In genomic region chr15:96261575-96262034, GRCh38 we compare ENCODE assay signal across 13 cellular contexts.
DNase-seq lines count a peak whose midpoint lies in the region; ATAC-seq, FAIRE-seq and TF ChIP-seq lines count a peak whose summit lies in the region.
"Had no signal": no experiment of that assay in that cellular context is flagged by ENCODE, and none has a peak within 500 bp of the region (broad histone marks: within the 10 kb centered on the region; RNA-seq: fewer than 3 reads in every experiment).

No MANE protein-coding gene starts in this region.

- no peak overlapping the region for H3K9ac ChIP-seq in MM.1S (ENCODE audit: low read length)

- no peaks in the 10 kb centered on the region for H3K9me2 ChIP-seq in MM.1S (replicated peaks; ENCODE audit: insufficient read depth, low read length)

- H3K4me3 Mint-ChIP-seq in CD14-positive monocyte, result no peak overlapping the region
- H3K4me3 Mint-ChIP-seq: stimulated activated naive B cell treated with anti-CD40 and anti-IgM and Interleukin-4, amounts not matched to agents 10 μg/mL and 1 μg/mL and 100 μg/mL, for 72 hours had no signal

- peaks cover 0 to 10% (median 2%) of the 10 kb centered on the region in 7 donors for H3K9me3 Mint-ChIP-seq in CD14-positive monocyte
- H3K9me3 Mint-ChIP-seq: stimulated activated naive B cell treated with anti-CD40 and anti-IgM and Interleukin-4, amounts not matched to agents 10 μg/mL and 1 μg/mL and 100 μg/mL, for 72 hours had no signal

- FAIRE-seq in GM19239 (lab: Jason Lieb, UNC), result peak; percentile 8

- H3K4me2 ChIP-seq in MM.1S (ENCODE audit: low read depth, low read length), result no peak overlapping the region

- H2AFZ ChIP-seq in MM.1S (ENCODE audit: low read length), result no peak overlapping the region

- no peak overlapping the region for H3K27ac ChIP-seq in MM.1S (ENCODE audit: low read length)

- no peaks in the 10 kb centered on the region for H3K36me3 Mint-ChIP-seq in CD14-positive monocyte
- H3K36me3 Mint-ChIP-seq: stimulated activated naive B cell treated with anti-CD40 and anti-IgM and Interleukin-4, amounts not matched to agents 10 μg/mL and 1 μg/mL and 100 μg/mL, for 72 hours had no signal

- no peaks in the 10 kb centered on the region for H3K4me1 Mint-ChIP-seq in CD14-positive monocyte
- H3K4me1 Mint-ChIP-seq: stimulated activated naive B cell treated with anti-CD40 and anti-IgM and Interleukin-4, amounts not matched to agents 10 μg/mL and 1 μg/mL and 100 μg/mL, for 72 hours had no signal

- H3K9me3 ChIP-seq in MM.1S (replicated peaks; ENCODE audit: insufficient read depth, low read length), result no peaks in the 10 kb centered on the region
- H3K9me3 ChIP-seq: heart left ventricle had no signal

- H3K27me3 ChIP-seq in MM.1S (replicated peaks; ENCODE audit: insufficient read depth, low read length), result no peaks in the 10 kb centered on the region
- H3K27me3 ChIP-seq: heart left ventricle had no signal

- H3K4me1 ChIP-seq in MM.1S (ENCODE audit: low read length), result peaks cover 8% of the 10 kb centered on the region

- intact Hi-C loops in CD14-positive monocyte (cut with micrococcal nuclease), result no loop called here

- TF ChIP-seq CTCF in MM.1S (IDR thresholded peaks at IDR 0.05; ENCODE audit: low read length), result no peak
- no peak for TF ChIP-seq CTCF in CD14-positive monocyte (IDR thresholded peaks at IDR 0.05)

- DNase-seq in GM19239 (ENCODE audit: insufficient read length, low spot score), result no peak
- peak; percentile 19 for DNase-seq in HT-29 (ENCODE audit: low spot score)
- DNase-seq in renal cortical epithelial cell (ENCODE audit: low read depth), result peak; percentile 93
- DNase-seq in MM.1S, result no peak
- DNase-seq in activated T-cell treated with anti-CD3 and anti-CD28 coated beads for 4 hours, result no peak
- DNase-seq in T-helper 9 cell, result no peak
- no peak for DNase-seq in CD14-positive monocyte (ENCODE audit: low spot score)
- DNase-seq: cortex of kidney; heart left ventricle; NCI-H1930; stimulated activated CD4-positive, alpha-beta T cell treated with anti-CD3 and anti-CD28 coated beads, Interleukin-12 subunit alpha, Interleukin-12 subunit beta, amount 100 ng/mL, for 4 hours; stimulated activated naive B cell treated with anti-CD40 and anti-IgM and Interleukin-4, amounts not matched to agents 10 μg/mL and 1 μg/mL and 100 μg/mL, for 72 hours had no signal

- peak; percentile 87 for ATAC-seq in HG02798 (IDR thresholded peaks at IDR 0.05; ENCODE audit: poor library complexity, unreplicated experiment)
- ATAC-seq: heart left ventricle; stimulated activated naive B cell treated with anti-CD40 and anti-IgM and Interleukin-4, amounts not matched to agents 10 μg/mL and 1 μg/mL and 100 μg/mL, for 72 hours had no signal

- peaks cover 0 to 2% (median 1%) of the 10 kb centered on the region in 3 donors for H3K27me3 Mint-ChIP-seq in CD14-positive monocyte (ENCODE audit: low read depth in 3 of 3)
- H3K27me3 Mint-ChIP-seq: stimulated activated naive B cell treated with anti-CD40 and anti-IgM and Interleukin-4, amounts not matched to agents 10 μg/mL and 1 μg/mL and 100 μg/mL, for 72 hours had no signal

- H3K79me2 ChIP-seq in MM.1S (ENCODE audit: low read length), result no peaks in the 10 kb centered on the region

- no peak overlapping the region for H3K27ac Mint-ChIP-seq in CD14-positive monocyte
- H3K27ac Mint-ChIP-seq: stimulated activated naive B cell treated with anti-CD40 and anti-IgM and Interleukin-4, amounts not matched to agents 10 μg/mL and 1 μg/mL and 100 μg/mL, for 72 hours had no signal

- H3K36me3 ChIP-seq in MM.1S (replicated peaks; ENCODE audit: insufficient read depth, low read length), result no peaks in the 10 kb centered on the region

- no peak overlapping the region for H3K4me3 ChIP-seq in MM.1S (ENCODE audit: low read length)
- H3K4me3 ChIP-seq: heart left ventricle had no signal

- no peaks in the 10 kb centered on the region for H4K20me1 ChIP-seq in MM.1S (ENCODE audit: insufficient read depth, low read length)

- no peaks in the 10 kb centered on the region for H3F3A ChIP-seq in MM.1S (ENCODE audit: insufficient read depth, low read length)

Comparison
In these comparisons a context has a peak if more than half of its experiments do, and no peak if none do; other contexts are left out.
1. DNase-seq: peak in HT-29 (single experiment) and renal cortical epithelial cell (single experiment); none in GM19239 (single experiment), MM.1S (single experiment), activated T-cell treated with anti-CD3 and anti-CD28 coated beads for 4 hours (single experiment), T-helper 9 cell (single experiment) and CD14-positive monocyte (single experiment).